In the genomic region with DNA sequence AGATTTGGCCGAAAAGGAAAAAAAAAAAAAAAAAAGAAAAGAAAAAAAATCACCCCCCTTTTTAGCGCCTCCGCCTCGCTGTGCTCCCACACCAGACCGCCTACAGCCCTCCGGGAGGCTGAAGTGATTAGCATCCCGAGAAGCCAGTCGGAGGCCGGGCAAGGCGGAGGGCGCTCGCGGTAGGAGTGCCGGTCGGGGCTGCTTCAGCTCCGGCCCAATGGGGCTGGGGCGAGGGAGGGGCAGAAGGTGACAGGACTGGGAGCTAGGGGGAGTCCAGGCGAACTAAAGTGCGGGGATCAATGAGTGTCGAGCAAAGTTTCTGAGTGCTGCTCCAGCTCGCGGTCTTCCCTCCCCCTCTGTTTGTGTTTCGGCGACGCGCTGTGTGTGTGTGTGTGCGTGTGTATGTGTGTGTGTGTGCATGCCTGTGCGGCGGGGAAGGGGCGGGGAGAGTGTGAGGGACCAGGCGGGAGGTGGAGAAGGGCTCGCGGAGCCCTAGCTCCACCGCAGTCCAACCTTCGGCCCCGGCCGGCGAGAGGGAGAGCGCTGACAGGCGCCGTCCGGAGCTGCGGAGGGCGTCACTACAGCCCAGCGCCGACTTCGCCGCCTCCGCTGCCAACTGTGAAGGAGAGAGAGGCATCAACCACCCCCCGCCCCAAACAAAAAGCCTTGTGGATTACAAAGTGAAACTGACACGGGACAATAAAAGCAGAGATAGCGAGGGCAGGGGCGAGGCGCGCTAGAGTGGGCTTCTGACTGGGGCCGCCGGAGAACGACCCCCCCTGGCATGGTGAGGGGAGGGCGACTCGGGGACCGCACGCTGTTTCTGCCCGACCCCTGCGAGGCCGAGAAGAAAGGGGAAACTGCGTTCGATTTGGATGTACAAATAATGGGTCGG, we compare ENCODE assay signal across 1 cellular context.
TF ChIP-seq lines count a peak whose summit lies in the region.

FAT4 (plus strand) TSS at position 280 of the 895 bp plus-strand sequence. CDS start 1,457 bp downstream, outside the sequence.

TF ChIP-seq in HepG2, 621 proteins besides CTCF, POLR2A, EP300 and RAD21 (continued from another document and continues in another):
- TF ChIP-seq ZNF142 (CRISPR knock-in tag; IDR thresholded peaks at IDR 0.05) (no peak), TEAD3 (CRISPR knock-in tag; optimal IDR thresholded peaks at IDR 0.05; ENCODE audit: borderline replicate concordance) (peak; percentile 47), ZNF296 (CRISPR knock-in tag; conservative IDR thresholded peaks at IDR 0.05) (no peak), ZBTB46 (CRISPR knock-in tag; IDR thresholded peaks at IDR 0.05; ENCODE audit: borderline replicate concordance) (no peak), MAZ (IDR thresholded peaks at IDR 0.05; ENCODE audit: borderline replicate concordance, low read depth, low read length) (peak; percentile 66; the same call in 1 of the 2 replicates), MAZ (CRISPR knock-in tag; IDR thresholded peaks at IDR 0.05; ENCODE audit: low read depth) (peak; percentile 82), ZNF367 (CRISPR knock-in tag; IDR thresholded peaks at IDR 0.05; ENCODE audit: borderline replicate concordance) (0 out of 2 replicates have a peak, but pooled peaks have one; percentile 29), ZSCAN31 (CRISPR knock-in tag; IDR thresholded peaks at IDR 0.05; ENCODE audit: low read depth) (peak; percentile 60; the same call in 1 of the 2 replicates), NFE2L1 (CRISPR knock-in tag; IDR thresholded peaks at IDR 0.05; ENCODE audit: borderline replicate concordance) (no peak), SP140L (CRISPR knock-in tag; IDR thresholded peaks at IDR 0.05; ENCODE audit: borderline replicate concordance) (no peak), CC2D1A (CRISPR knock-in tag; IDR thresholded peaks at IDR 0.05) (no peak), ZNF792 (CRISPR knock-in tag; IDR thresholded peaks at IDR 0.05) (peak; percentile 69; the same call in 1 of the 2 replicates), ZNF10 (CRISPR knock-in tag; IDR thresholded peaks at IDR 0.05; ENCODE audit: borderline replicate concordance, low read depth) (no peak), TRIM24 (CRISPR knock-in tag; IDR thresholded peaks at IDR 0.05) (no peak), FOXK2 (IDR thresholded peaks at IDR 0.05) (peak; percentile 43; the same call in 1 of the 2 replicates), KAT7 (CRISPR knock-in tag; IDR thresholded peaks at IDR 0.05; ENCODE audit: borderline replicate concordance) (no peak), SIX4 (CRISPR knock-in tag; IDR thresholded peaks at IDR 0.05) (no peak), ZBTB14 (CRISPR knock-in tag; IDR thresholded peaks at IDR 0.05) (no peak), ZNF703 (CRISPR knock-in tag; IDR thresholded peaks at IDR 0.05; ENCODE audit: borderline replicate concordance) (0 out of 2 replicates have a peak, but pooled peaks have one; percentile 37), SMARCC2 (IDR thresholded peaks at IDR 0.05) (no peak), ZNF354B (CRISPR knock-in tag; IDR thresholded peaks at IDR 0.05) (no peak), ZNF619 (CRISPR knock-in tag; IDR thresholded peaks at IDR 0.05) (no peak), ZNF639 (CRISPR knock-in tag; conservative IDR thresholded peaks at IDR 0.05) (no peak), GATAD2A (CRISPR knock-in tag; IDR thresholded peaks at IDR 0.05) (peak; percentile 51; the same call in 1 of the 2 replicates), THAP11 (CRISPR knock-in tag; IDR thresholded peaks at IDR 0.05) (peak; percentile 35; the same call in 1 of the 2 replicates)
- TF ChIP-seq, protein P1, sequence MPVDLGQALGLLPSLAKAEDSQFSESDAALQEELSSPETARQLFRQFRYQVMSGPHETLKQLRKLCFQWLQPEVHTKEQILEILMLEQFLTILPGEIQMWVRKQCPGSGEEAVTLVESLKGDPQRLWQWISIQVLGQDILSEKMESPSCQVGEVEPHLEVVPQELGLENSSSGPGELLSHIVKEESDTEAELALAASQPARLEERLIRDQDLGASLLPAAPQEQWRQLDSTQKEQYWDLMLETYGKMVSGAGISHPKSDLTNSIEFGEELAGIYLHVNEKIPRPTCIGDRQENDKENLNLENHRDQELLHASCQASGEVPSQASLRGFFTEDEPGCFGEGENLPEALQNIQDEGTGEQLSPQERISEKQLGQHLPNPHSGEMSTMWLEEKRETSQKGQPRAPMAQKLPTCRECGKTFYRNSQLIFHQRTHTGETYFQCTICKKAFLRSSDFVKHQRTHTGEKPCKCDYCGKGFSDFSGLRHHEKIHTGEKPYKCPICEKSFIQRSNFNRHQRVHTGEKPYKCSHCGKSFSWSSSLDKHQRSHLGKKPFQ (CRISPR knock-in tag; IDR thresholded peaks at IDR 0.05; ENCODE audit: insufficient replicate concordance), result peak; percentile 37
- TF ChIP-seq, protein P2, sequence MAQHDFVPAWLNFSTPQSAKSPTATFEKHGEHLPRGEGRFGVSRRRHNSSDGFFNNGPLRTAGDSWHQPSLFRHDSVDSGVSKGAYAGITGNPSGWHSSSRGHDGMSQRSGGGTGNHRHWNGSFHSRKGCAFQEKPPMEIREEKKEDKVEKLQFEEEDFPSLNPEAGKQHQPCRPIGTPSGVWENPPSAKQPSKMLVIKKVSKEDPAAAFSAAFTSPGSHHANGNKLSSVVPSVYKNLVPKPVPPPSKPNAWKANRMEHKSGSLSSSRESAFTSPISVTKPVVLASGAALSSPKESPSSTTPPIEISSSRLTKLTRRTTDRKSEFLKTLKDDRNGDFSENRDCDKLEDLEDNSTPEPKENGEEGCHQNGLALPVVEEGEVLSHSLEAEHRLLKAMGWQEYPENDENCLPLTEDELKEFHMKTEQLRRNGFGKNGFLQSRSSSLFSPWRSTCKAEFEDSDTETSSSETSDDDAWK (CRISPR knock-in tag; IDR thresholded peaks at IDR 0.05), result no peak
- TF ChIP-seq, protein P3, sequence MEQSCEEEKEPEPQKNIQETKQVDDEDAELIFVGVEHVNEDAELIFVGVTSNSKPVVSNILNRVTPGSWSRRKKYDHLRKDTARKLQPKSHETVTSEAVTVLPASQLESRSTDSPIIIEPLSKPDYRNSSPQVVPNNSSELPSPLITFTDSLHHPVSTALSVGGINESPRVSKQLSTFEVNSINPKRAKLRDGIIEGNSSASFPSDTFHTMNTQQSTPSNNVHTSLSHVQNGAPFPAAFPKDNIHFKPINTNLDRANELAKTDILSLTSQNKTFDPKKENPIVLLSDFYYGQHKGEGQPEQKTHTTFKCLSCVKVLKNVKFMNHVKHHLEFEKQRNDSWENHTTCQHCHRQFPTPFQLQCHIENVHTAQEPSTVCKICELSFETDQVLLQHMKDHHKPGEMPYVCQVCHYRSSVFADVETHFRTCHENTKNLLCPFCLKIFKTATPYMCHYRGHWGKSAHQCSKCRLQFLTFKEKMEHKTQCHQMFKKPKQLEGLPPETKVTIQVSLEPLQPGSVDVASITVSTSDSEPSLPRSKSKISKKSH (CRISPR knock-in tag; IDR thresholded peaks at IDR 0.05; ENCODE audit: borderline replicate concordance), result peak; percentile 78
- TF ChIP-seq, protein P4, sequence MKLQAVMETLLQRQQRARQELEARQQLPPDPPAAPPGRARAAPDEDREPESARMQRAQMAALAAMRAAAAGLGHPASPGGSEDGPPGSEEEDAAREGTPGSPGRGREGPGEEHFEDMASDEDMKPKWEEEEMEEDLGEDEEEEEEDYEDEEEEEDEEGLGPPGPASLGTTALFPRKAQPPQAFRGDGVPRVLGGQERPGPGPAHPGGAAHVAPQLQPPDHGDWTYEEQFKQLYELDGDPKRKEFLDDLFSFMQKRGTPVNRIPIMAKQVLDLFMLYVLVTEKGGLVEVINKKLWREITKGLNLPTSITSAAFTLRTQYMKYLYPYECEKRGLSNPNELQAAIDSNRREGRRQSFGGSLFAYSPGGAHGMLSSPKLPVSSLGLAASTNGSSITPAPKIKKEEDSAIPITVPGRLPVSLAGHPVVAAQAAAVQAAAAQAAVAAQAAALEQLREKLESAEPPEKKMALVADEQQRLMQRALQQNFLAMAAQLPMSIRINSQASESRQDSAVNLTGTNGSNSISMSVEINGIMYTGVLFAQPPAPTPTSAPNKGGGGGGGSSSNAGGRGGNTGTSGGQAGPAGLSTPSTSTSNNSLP (IDR thresholded peaks at IDR 0.05; ENCODE audit: low read depth, low read length), result no peak
- TF ChIP-seq, protein P5, sequence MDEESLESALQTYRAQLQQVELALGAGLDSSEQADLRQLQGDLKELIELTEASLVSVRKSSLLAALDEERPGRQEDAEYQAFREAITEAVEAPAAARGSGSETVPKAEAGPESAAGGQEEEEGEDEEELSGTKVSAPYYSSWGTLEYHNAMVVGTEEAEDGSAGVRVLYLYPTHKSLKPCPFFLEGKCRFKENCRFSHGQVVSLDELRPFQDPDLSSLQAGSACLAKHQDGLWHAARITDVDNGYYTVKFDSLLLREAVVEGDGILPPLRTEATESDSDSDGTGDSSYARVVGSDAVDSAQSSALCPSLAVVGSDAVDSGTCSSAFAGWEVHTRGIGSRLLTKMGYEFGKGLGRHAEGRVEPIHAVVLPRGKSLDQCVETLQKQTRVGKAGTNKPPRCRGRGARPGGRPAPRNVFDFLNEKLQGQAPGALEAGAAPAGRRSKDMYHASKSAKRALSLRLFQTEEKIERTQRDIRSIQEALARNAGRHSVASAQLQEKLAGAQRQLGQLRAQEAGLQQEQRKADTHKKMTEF (CRISPR knock-in tag; IDR thresholded peaks at IDR 0.05), result no peak
- TF ChIP-seq, protein P6, sequence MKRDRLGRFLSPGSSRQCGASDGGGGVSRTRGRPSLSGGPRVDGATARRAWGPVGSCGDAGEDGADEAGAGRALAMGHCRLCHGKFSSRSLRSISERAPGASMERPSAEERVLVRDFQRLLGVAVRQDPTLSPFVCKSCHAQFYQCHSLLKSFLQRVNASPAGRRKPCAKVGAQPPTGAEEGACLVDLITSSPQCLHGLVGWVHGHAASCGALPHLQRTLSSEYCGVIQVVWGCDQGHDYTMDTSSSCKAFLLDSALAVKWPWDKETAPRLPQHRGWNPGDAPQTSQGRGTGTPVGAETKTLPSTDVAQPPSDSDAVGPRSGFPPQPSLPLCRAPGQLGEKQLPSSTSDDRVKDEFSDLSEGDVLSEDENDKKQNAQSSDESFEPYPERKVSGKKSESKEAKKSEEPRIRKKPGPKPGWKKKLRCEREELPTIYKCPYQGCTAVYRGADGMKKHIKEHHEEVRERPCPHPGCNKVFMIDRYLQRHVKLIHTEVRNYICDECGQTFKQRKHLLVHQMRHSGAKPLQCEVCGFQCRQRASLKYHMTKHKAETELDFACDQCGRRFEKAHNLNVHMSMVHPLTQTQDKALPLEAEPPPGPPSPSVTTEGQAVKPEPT (CRISPR knock-in tag; IDR thresholded peaks at IDR 0.05; ENCODE audit: low read depth), result peak; percentile 50; the same call in 1 of the 2 replicates
